ENCODE assay signal across 1 cellular context in the genomic region with DNA sequence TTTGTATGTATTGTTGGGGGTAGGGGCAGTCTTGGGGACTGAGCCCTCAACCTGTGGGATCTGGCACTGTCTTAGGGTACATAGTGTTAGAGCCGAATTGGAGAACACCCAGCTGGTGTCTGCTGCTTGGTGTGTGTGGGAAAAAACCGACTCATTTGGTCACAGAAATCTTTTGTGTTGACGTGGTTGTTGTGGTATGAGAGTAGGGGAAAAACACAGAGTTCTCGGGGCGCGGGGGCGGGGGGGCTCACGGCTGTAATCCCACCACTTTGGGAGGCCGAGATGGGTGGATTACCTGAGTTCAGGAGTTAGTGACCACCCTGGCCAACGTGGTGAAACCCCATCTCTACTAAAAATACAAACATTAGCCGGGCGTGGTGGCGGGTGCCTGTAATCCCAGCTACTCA.
TF ChIP-seq lines count a peak whose summit lies in the region.

No MANE protein-coding gene starts in this region.

TF ChIP-seq in WTC11, 78 proteins besides CTCF, POLR2A, EP300 and RAD21 (continued from another document):
- no peak for TF ChIP-seq MLX (CRISPR knock-in tag; IDR thresholded peaks at IDR 0.05)
- no peak for TF ChIP-seq E2F4 (CRISPR knock-in tag; IDR thresholded peaks at IDR 0.05; ENCODE audit: borderline replicate concordance, low read depth)
- no peak for TF ChIP-seq ZBTB21 (CRISPR knock-in tag; IDR thresholded peaks at IDR 0.05; ENCODE audit: borderline replicate concordance)
- TF ChIP-seq, protein P1, sequence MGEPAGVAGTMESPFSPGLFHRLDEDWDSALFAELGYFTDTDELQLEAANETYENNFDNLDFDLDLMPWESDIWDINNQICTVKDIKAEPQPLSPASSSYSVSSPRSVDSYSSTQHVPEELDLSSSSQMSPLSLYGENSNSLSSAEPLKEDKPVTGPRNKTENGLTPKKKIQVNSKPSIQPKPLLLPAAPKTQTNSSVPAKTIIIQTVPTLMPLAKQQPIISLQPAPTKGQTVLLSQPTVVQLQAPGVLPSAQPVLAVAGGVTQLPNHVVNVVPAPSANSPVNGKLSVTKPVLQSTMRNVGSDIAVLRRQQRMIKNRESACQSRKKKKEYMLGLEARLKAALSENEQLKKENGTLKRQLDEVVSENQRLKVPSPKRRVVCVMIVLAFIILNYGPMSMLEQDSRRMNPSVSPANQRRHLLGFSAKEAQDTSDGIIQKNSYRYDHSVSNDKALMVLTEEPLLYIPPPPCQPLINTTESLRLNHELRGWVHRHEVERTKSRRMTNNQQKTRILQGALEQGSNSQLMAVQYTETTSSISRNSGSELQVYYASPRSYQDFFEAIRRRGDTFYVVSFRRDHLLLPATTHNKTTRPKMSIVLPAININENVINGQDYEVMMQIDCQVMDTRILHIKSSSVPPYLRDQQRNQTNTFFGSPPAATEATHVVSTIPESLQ (CRISPR knock-in tag; IDR thresholded peaks at IDR 0.05): no peak
- no peak for TF ChIP-seq CDX4 (CRISPR knock-in tag; IDR thresholded peaks at IDR 0.05; ENCODE audit: borderline replicate concordance)
- no peak for TF ChIP-seq ZNF219 (CRISPR knock-in tag; IDR thresholded peaks at IDR 0.05; ENCODE audit: borderline replicate concordance)
- TF ChIP-seq CBFB (CRISPR knock-in tag; IDR thresholded peaks at IDR 0.05; ENCODE audit: low read depth): no peak
- TF ChIP-seq ZNF425 (CRISPR knock-in tag; conservative IDR thresholded peaks at IDR 0.05): no peak
- no peak for TF ChIP-seq USF1 (CRISPR knock-in tag; IDR thresholded peaks at IDR 0.05)
- no peak for TF ChIP-seq ELF4 (CRISPR knock-in tag; IDR thresholded peaks at IDR 0.05; ENCODE audit: low read depth)
- TF ChIP-seq, protein P2, sequence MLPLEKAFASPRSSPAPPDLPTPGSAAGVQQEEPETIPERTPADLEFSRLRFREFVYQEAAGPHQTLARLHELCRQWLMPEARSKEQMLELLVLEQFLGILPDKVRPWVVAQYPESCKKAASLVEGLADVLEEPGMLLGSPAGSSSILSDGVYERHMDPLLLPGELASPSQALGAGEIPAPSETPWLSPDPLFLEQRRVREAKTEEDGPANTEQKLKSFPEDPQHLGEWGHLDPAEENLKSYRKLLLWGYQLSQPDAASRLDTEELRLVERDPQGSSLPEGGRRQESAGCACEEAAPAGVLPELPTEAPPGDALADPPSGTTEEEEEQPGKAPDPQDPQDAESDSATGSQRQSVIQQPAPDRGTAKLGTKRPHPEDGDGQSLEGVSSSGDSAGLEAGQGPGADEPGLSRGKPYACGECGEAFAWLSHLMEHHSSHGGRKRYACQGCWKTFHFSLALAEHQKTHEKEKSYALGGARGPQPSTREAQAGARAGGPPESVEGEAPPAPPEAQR (CRISPR knock-in tag; IDR thresholded peaks at IDR 0.05): no peak
- TF ChIP-seq, protein P3, sequence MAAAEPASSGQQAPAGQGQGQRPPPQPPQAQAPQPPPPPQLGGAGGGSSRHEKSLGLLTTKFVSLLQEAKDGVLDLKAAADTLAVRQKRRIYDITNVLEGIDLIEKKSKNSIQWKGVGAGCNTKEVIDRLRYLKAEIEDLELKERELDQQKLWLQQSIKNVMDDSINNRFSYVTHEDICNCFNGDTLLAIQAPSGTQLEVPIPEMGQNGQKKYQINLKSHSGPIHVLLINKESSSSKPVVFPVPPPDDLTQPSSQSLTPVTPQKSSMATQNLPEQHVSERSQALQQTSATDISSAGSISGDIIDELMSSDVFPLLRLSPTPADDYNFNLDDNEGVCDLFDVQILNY (CRISPR knock-in tag; IDR thresholded peaks at IDR 0.05): no peak
- no peak for TF ChIP-seq FOXP1 (CRISPR knock-in tag; IDR thresholded peaks at IDR 0.05; ENCODE audit: borderline replicate concordance)
- TF ChIP-seq ZNF396 (CRISPR knock-in tag; IDR thresholded peaks at IDR 0.05; ENCODE audit: borderline replicate concordance): no peak
- no peak for TF ChIP-seq AFF4 (CRISPR knock-in tag; IDR thresholded peaks at IDR 0.05; ENCODE audit: borderline replicate concordance)
- no peak for TF ChIP-seq SMAD4 (CRISPR knock-in tag; IDR thresholded peaks at IDR 0.05)
- TF ChIP-seq E2F1 (CRISPR knock-in tag; IDR thresholded peaks at IDR 0.05): no peak
- no peak for TF ChIP-seq JUN (CRISPR knock-in tag; IDR thresholded peaks at IDR 0.05)
